ENCODE assay signal across 8 cellular contexts in the genomic region with DNA sequence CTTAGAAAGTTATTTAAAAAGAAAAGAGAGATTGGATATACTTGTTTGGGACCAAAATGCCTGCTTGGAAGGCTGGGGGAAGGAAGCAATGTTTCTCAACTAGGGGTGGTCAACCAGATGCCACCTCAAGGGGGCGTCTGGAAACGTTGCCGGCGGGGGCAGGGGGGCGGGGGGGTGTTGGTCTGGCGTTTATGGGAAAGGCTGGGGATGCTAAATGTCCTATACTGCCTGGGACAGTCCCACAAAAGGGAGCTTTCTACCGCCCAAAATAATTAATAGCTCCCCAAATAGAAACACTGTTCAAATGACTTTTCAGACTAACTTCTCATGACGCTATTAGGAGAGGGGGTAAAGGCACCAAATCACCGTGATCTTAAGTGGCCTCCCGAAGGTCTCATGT. TPM values are rescaled to one million over a fixed set of nuclear protein-coding genes. Genes with fewer than 3 reads are reported as not detected.
A peak's percentile ranks its signal among the peaks of the same experiment; 100 is the strongest.
DNase-seq lines count a peak whose midpoint lies in the region; ATAC-seq, FAIRE-seq and TF ChIP-seq lines count a peak whose summit lies in the region.

No MANE protein-coding gene starts in this region.

- peaks cover 60% of the 10 kb centered on the region for H3K4me1 Mint-ChIP-seq in CD8-positive, alpha-beta T cell (ENCODE audit: low read depth)
- H3K4me1 Mint-ChIP-seq in H9: peaks cover 15 to 26% of the 10 kb centered on the region in 2 experiments

- H3K4me3 ChIP-seq in CD8-positive, alpha-beta T cell (ENCODE audit: low read depth, low read length): no peak overlapping the region
- H3K4me3 ChIP-seq in lower lobe of right lung (peak overlapping the region; percentile 95), kidney (ENCODE audit: low read length in 2 of 2) (no peak overlapping the region)

- no peak overlapping the region for H3K56ac ChIP-seq in H9 (ENCODE audit: insufficient read length, low read depth, low read length)

- H3K4me2 ChIP-seq in H9 (ENCODE audit: insufficient read depth, insufficient read length, low read length): no peak overlapping the region

- H3K9ac ChIP-seq in H9 (ENCODE audit: extremely low read depth, insufficient read length, low read length) (no peak overlapping the region), kidney (ENCODE audit: low read length in 2 of 2) (no peak overlapping the region)

- no peaks in the 10 kb centered on the region for H3K27me3 ChIP-seq in CD8-positive, alpha-beta T cell (ENCODE audit: insufficient read depth, low read length)
- H3K27me3 ChIP-seq in H9 (ENCODE audit: insufficient read depth, low read length) (no peaks in the 10 kb centered on the region; the same call in 1 of the 2 replicates), lower lobe of right lung (ENCODE audit: low read depth) (no peaks in the 10 kb centered on the region)

- H3K79me2 ChIP-seq in H9 (ENCODE audit: insufficient read depth, low read length): no peaks in the 10 kb centered on the region

- H2AK5ac ChIP-seq in H9 (ENCODE audit: insufficient read length, low read length): no peak overlapping the region

- no peak overlapping the region for H3K27ac ChIP-seq in CD8-positive, alpha-beta T cell (ENCODE audit: low read depth, low read length)
- no peak overlapping the region for H3K27ac ChIP-seq in H9 (ENCODE audit: insufficient read length, low read depth, low read length)
- no peak overlapping the region for H3K27ac ChIP-seq in lower lobe of right lung
- no peak overlapping the region for H3K27ac ChIP-seq in kidney (ENCODE audit: low read depth in 2 of 2, low read length in 2 of 2)

- no peak overlapping the region for H4K91ac ChIP-seq in H9 (ENCODE audit: insufficient read length, low read depth, low read length)

- no peaks in the 10 kb centered on the region for H4K20me1 ChIP-seq in H9 (ENCODE audit: control insufficient read depth, insufficient read depth, insufficient read length)

- H2BK120ac ChIP-seq in H9 (ENCODE audit: low read depth, low read length, poor library complexity, severe bottlenecking): no peak overlapping the region

- intact Hi-C loops in CD8-positive, alpha-beta T cell (cut with DNase I, micrococcal nuclease): loop anchor here (5.0 to 10.0 kb wide), 8 partner anchors 242 to 1662 kb away; a partner anchor contains a TSS
- intact Hi-C loops in lower lobe of right lung (cut with DNase I): no loop called here
- intact Hi-C loops in kidney (cut with DNase I): no loop called here

- POLR2A ChIA-PET in CD8-positive, alpha-beta T cell (lab: Charles Lee): interaction anchor here (4.4 kb wide), 1 partner anchor 9 kb away, joined by 28 read pairs; no protein-coding TSS in a partner anchor

- H3T11ph ChIP-seq in H9 (ENCODE audit: low read length): no peak overlapping the region

- no peak for FAIRE-seq in kidney (lab: Jason Lieb, UNC)

- H2AFZ ChIP-seq in H9 (ENCODE audit: low read length): no peak overlapping the region

- no peak overlapping the region for H2BK12ac ChIP-seq in H9 (ENCODE audit: insufficient read length, low read depth, low read length)

- no peak overlapping the region for H3K14ac ChIP-seq in H9 (ENCODE audit: insufficient read depth, low read length)

- H3K23me2 ChIP-seq in H9 (ENCODE audit: insufficient read length, low read depth, low read length, poor library complexity, severe bottlenecking): peaks cover 12% of the 10 kb centered on the region

- no CpG with 5 or more reads among the region's 10 CpGs for WGBS in H9 (ENCODE audit: extremely low coverage, insufficient read length, low lambda C conversion rate)

- no peaks in the 10 kb centered on the region for H3K79me1 ChIP-seq in H9 (ENCODE audit: insufficient read depth, low read depth, low read length, poor library complexity, severe bottlenecking)

- no peaks in the 10 kb centered on the region for H3K9me3 Mint-ChIP-seq in CD8-positive, alpha-beta T cell
- peaks cover 2 to 4% of the 10 kb centered on the region in 2 experiments; a peak in 2 of 5 replicates for H3K9me3 Mint-ChIP-seq in H9
- no peaks in the 10 kb centered on the region for H3K9me3 Mint-ChIP-seq in activated naive CD4-positive, alpha-beta T cell treated with anti-CD3 and anti-CD28 coated beads, Interleukin-2, amount 50 U/mL, for 72 hours

- no peak overlapping the region for H3K4ac ChIP-seq in H9 (ENCODE audit: low read depth, low read length)

- no peak overlapping the region for H3K18ac ChIP-seq in H9 (ENCODE audit: insufficient read length, low read depth, low read length)

- DNase-seq in CD8-positive, alpha-beta T cell: peak in 1 of 7 experiments; percentile 27
- DNase-seq in H9 (peak; percentile 51), lower lobe of right lung (no peak), kidney (no peak), GF-D8 (lab: John Stamatoyannopoulos, UW) (no peak)
- no peak for DNase-seq in activated naive CD4-positive, alpha-beta T cell treated with anti-CD3 and anti-CD28 coated beads, Interleukin-2, amount 50 U/mL, for 72 hours (ENCODE audit: low spot score in 2 of 2)
- DNase-seq in stimulated activated CD4-positive, alpha-beta T cell treated with anti-CD3 and anti-CD28 coated beads, Interleukin-2, amount 100 ng/mL, for 24 hours: no peak

- no peak overlapping the region for H2BK20ac ChIP-seq in H9 (ENCODE audit: low read depth, low read length, poor library complexity, severe bottlenecking)

- CTCF ChIA-PET in CD8-positive, alpha-beta T cell (lab: Charles Lee): interaction anchor here (1.0 to 1.4 kb wide), 3 partner anchors 15 to 51 kb away, joined by 3 to 5 read pairs (median 3); no protein-coding TSS in a partner anchor

- H3K36me3 Mint-ChIP-seq in CD8-positive, alpha-beta T cell: peaks cover 64% of the 10 kb centered on the region
- H3K36me3 Mint-ChIP-seq in H9 (ENCODE audit: insufficient read depth in 1 of 3, low read depth in 3 of 3): peaks cover 42 to 55% (median 51%) of the 10 kb centered on the region in 3 experiments
- peaks cover 31 to 34% of the 10 kb centered on the region in 2 donors for H3K36me3 Mint-ChIP-seq in activated naive CD4-positive, alpha-beta T cell treated with anti-CD3 and anti-CD28 coated beads, Interleukin-2, amount 50 U/mL, for 72 hours

- no peak overlapping the region for H2BK15ac ChIP-seq in H9 (ENCODE audit: low read depth, low read length)

- H3K9me3 ChIP-seq in CD8-positive, alpha-beta T cell (ENCODE audit: low read length): no peaks in the 10 kb centered on the region
- no peaks in the 10 kb centered on the region for H3K9me3 ChIP-seq in H9 (ENCODE audit: control insufficient read depth, low read depth, low read length)
- no peaks in the 10 kb centered on the region for H3K9me3 ChIP-seq in lower lobe of right lung
- H3K9me3 ChIP-seq in kidney (ENCODE audit: control insufficient read depth in 1 of 2, low read length in 2 of 2): no peaks in the 10 kb centered on the region

- H3K36me3 ChIP-seq in CD8-positive, alpha-beta T cell (ENCODE audit: insufficient read depth, low read length): peaks cover 42% of the 10 kb centered on the region
- H3K36me3 ChIP-seq in lower lobe of right lung (peaks cover 60% of the 10 kb centered on the region), kidney (ENCODE audit: control insufficient read depth in 1 of 2, insufficient read depth in 2 of 2, low read length in 2 of 2) (peaks cover 37 to 53% of the 10 kb centered on the region in 2 donors)

- peak overlapping the region; percentile 74 for H3K4me3 Mint-ChIP-seq in CD8-positive, alpha-beta T cell
- H3K4me3 Mint-ChIP-seq in H9: peak overlapping the region; percentile 30 to 64

- no peak overlapping the region for H3K23ac ChIP-seq in H9 (ENCODE audit: insufficient read length, low read depth, low read length)

- no peak for ATAC-seq in CD8-positive, alpha-beta T cell
- no peak for ATAC-seq in activated naive CD4-positive, alpha-beta T cell treated with anti-CD3 and anti-CD28 coated beads, Interleukin-2, amount 50 U/mL, for 72 hours
- no peak for ATAC-seq in lower lobe of right lung
- ATAC-seq in HG02885 (IDR thresholded peaks at IDR 0.05; ENCODE audit: poor library complexity, unreplicated experiment): no peak

- no peak overlapping the region for H3K27ac Mint-ChIP-seq in CD8-positive, alpha-beta T cell
- H3K27ac Mint-ChIP-seq in H9: no peak overlapping the region
- H3K27ac Mint-ChIP-seq in activated naive CD4-positive, alpha-beta T cell treated with anti-CD3 and anti-CD28 coated beads, Interleukin-2, amount 50 U/mL, for 72 hours: peak overlapping the region; percentile 43 to 77

- no peaks in the 10 kb centered on the region for H3K27me3 Mint-ChIP-seq in CD8-positive, alpha-beta T cell (ENCODE audit: low read depth)
- H3K27me3 Mint-ChIP-seq in H9 (ENCODE audit: low read depth): peaks cover 26% of the 10 kb centered on the region

- no peak overlapping the region for H4K5ac ChIP-seq in H9 (ENCODE audit: insufficient read length, low read depth, low read length)

- no peak overlapping the region for H2BK5ac ChIP-seq in H9 (ENCODE audit: insufficient read length, low read length)

- peaks cover 75% of the 10 kb centered on the region for H3K4me1 ChIP-seq in CD8-positive, alpha-beta T cell (ENCODE audit: insufficient read depth, low read length)
- H3K4me1 ChIP-seq in H9 (ENCODE audit: insufficient read depth, low read length) (no peaks in the 10 kb centered on the region), lower lobe of right lung (peaks cover 51% of the 10 kb centered on the region), kidney (ENCODE audit: control insufficient read depth in 1 of 2, insufficient read depth in 1 of 2, low read depth in 1 of 2, low read length in 2 of 2) (peaks cover 13 to 33% of the 10 kb centered on the region in 2 donors)

- no peak overlapping the region for H4K8ac ChIP-seq in H9 (replicated peaks; ENCODE audit: insufficient read length, low read depth, low read length)

- peak; percentile 55 for TF ChIP-seq CTCF in CD8-positive, alpha-beta T cell (IDR thresholded peaks at IDR 0.05)
- TF ChIP-seq CTCF in H9 (conservative IDR thresholded peaks at IDR 0.05) (peak; percentile 71), lower lobe of right lung (IDR thresholded peaks at IDR 0.05) (no peak), kidney (IDR thresholded peaks at IDR 0.05; ENCODE audit: borderline replicate concordance, extremely low read depth, insufficient read depth) (no peak)

RNA-seq across cellular contexts. Expression of a gene that starts 2.2 kb away (rescaled TPM):
- total RNA-seq in CD8-positive, alpha-beta T cell: 100 to 1,000 TPM; 147 to 158 TPM
- total RNA-seq in H9 (2021) (57.7 and 60.3 TPM in 2 replicates), lower lobe of right lung (58.2 TPM), kidney (72.4 TPM)
- 10 to 100 TPM; 76.1 to 83.7 TPM for total RNA-seq in activated naive CD4-positive, alpha-beta T cell treated with anti-CD3 and anti-CD28 coated beads, Interleukin-2, amount 50 U/mL, for 72 hours
- 28.6 TPM for polyA plus RNA-seq in kidney (ENCODE audit: insufficient read depth, low read depth, low replicate concordance)

Comparison
In these comparisons a context has a peak if more than half of its experiments do, and no peak if none do; other contexts are left out.
1. H3K27ac Mint-ChIP-seq: peak in activated naive CD4-positive, alpha-beta T cell treated with anti-CD3 and anti-CD28 coated beads, Interleukin-2, amount 50 U/mL, for 72 hours (2 of 2); none in CD8-positive, alpha-beta T cell (single experiment) and H9 (0 of 3).
2. CTCF ChIP-seq: peak in CD8-positive, alpha-beta T cell (single experiment) and H9 (single experiment); none in lower lobe of right lung (single experiment) and kidney (single experiment).
3. intact Hi-C loops: an anchor here in CD8-positive, alpha-beta T cell (5.0 to 10.0 kb wide); none called in lower lobe of right lung and kidney.